ENCODE assay signal across 13 cellular contexts in genomic region chr9:5566054-5566618, GRCh38. TPM values are rescaled to one million over a fixed set of nuclear protein-coding genes. Genes with fewer than 3 reads are reported as not detected.
DNase-seq lines count a peak whose midpoint lies in the region; ATAC-seq and TF ChIP-seq lines count a peak whose summit lies in the region.
"Had no signal": no experiment of that assay in that cellular context is flagged by ENCODE, and none has a peak within 500 bp of the region (broad histone marks: within the 10 kb centered on the region; RNA-seq: fewer than 3 reads in every experiment).

No MANE protein-coding gene starts in this region.

- intact Hi-C loops in left colon (cut with DNase I, micrococcal nuclease) = no loop called here

- peak; percentile 22 for DNase-seq in GM10266 (ENCODE audit: extremely low spot score)
- peak; percentile 86 for DNase-seq in epithelial cell of prostate (ENCODE audit: low read depth, low spot score)
- DNase-seq in C1 segment of cervical spinal cord (lab: John Stamatoyannopoulos, UW) = no peak
- DNase-seq in omental fat pad (ENCODE audit: low spot score) = no peak
- DNase-seq in left colon = no peak
- DNase-seq in amygdala (lab: John Stamatoyannopoulos, UW) = no peak
- DNase-seq: CD8-positive, alpha-beta T cell; heart left ventricle; NCI-H526 treated with DMSO at 0.1 percent for 48 hours; stimulated activated CD4-positive, alpha-beta T cell treated with anti-CD3 and anti-CD28 coated beads, Interleukin-15, amount 100 ng/mL, for 24 hours; T-helper 17 cell had no signal

- peak; percentile 66 for ATAC-seq in GM19463 (IDR thresholded peaks at IDR 0.05; ENCODE audit: unreplicated experiment)
- ATAC-seq in HG03103 (IDR thresholded peaks at IDR 0.05; ENCODE audit: low read depth, unreplicated experiment) = peak; percentile 64
- ATAC-seq in omental fat pad (ENCODE audit: low FRiP score) = no peak
- ATAC-seq in left colon = no peak
- ATAC-seq: CD8-positive, alpha-beta T cell; heart left ventricle; T-helper 17 cell had no signal

- no peak for TF ChIP-seq CTCF in GM10266 (IDR thresholded peaks at IDR 0.05; ENCODE audit: control insufficient read depth, insufficient read depth, low read depth, missing control alignments)
- no peak for TF ChIP-seq CTCF in omental fat pad (IDR thresholded peaks at IDR 0.05)

- H3K27ac ChIP-seq in epithelial cell of prostate = peak overlapping the region; percentile 97
- H3K27ac ChIP-seq: heart left ventricle had no signal

RNA-seq across cellular contexts. Expression of gene PDCD1LG2, which starts 55.8 kb away (rescaled TPM):
- total RNA-seq in omental fat pad (10 to 100 TPM in 1 of 4 donors, 1 to 10 TPM in 3; 3.5 to 10.7 (median 3.8) TPM), left colon (1 to 10 TPM in 1 of 2 donors, under 1 TPM in 1; 0.31 to 1.1 TPM)
- total RNA-seq: CD8-positive, alpha-beta T cell had no signal

Comparison
In these comparisons a context has a peak if more than half of its experiments do, and no peak if none do; other contexts are left out.
1. DNase-seq: peak in GM10266 (single experiment) and epithelial cell of prostate (single experiment); none in C1 segment of cervical spinal cord (0 of 14), omental fat pad (single experiment), left colon (0 of 2) and amygdala (0 of 56).
2. ATAC-seq: peak in GM19463 (single experiment) and HG03103 (single experiment); none in omental fat pad (single experiment) and left colon (single experiment).